Comparison of ENCODE assay signal across 8 cellular contexts in genomic region chr12:54032627-54033100, GRCh38. TPM values are rescaled to one million over a fixed set of nuclear protein-coding genes. Genes with fewer than 3 reads are reported as not detected.
DNase-seq lines count a peak whose midpoint lies in the region; ATAC-seq and TF ChIP-seq lines count a peak whose summit lies in the region.

Gene HOXC5 (plus strand): TSS chr12:54033050. CDS start chr12:54033123, 73 bp downstream.

- H3K36me3 ChIP-seq in fibroblast of lung (ENCODE audit: control insufficient read depth, insufficient read depth, low read length) (no peaks in the 10 kb centered on the region), testis (ENCODE audit: low read depth, missing control alignments) (no peaks in the 10 kb centered on the region)

- no peak for TF ChIP-seq POLR2A in testis (IDR thresholded peaks at IDR 0.05)

- H3K9me3 Mint-ChIP-seq in HFFc6 (peaks cover 5% of the 10 kb centered on the region; the same call in 1 of the 2 replicates), neural crest cell (no peaks in the 10 kb centered on the region)

- ATAC-seq in GM21723 (IDR thresholded peaks at IDR 0.05; ENCODE audit: unreplicated experiment): no peak

- H3K27me3 ChIP-seq in fibroblast of lung (ENCODE audit: control insufficient read depth, insufficient read depth, low read length) (peaks cover 36% of the 10 kb centered on the region), testis (no peaks in the 10 kb centered on the region)

- H2AFZ ChIP-seq in fibroblast of lung (ENCODE audit: low read length): peak within 1 kb of the TSS; percentile 30

- H3K27ac ChIP-seq in C4-2B: peak within 1 kb of the TSS; percentile 83
- no peak within 1 kb of the TSS for H3K27ac ChIP-seq in fibroblast of lung (ENCODE audit: insufficient read depth, low read length)
- H3K27ac ChIP-seq in testis: peak within 1 kb of the TSS in 1 of 2 donors; percentile 89

- H3K27ac Mint-ChIP-seq in HFFc6 (no peak within 1 kb of the TSS), neural crest cell (ENCODE audit: unreplicated experiment) (peak within 1 kb of the TSS; percentile 73)

- H3K36me3 Mint-ChIP-seq in HFFc6 (ENCODE audit: low read depth) (no peaks in the 10 kb centered on the region), neural crest cell (ENCODE audit: low read depth) (peaks cover 6% of the 10 kb centered on the region)

- H3K4me1 Mint-ChIP-seq in HFFc6 (ENCODE audit: low read depth) (peaks cover 9% of the 10 kb centered on the region; the same call in 1 of the 2 replicates), neural crest cell (no peaks in the 10 kb centered on the region)

- DNase-seq in HFFc6 (peak; percentile 28), NOMO-1 (lab: John Stamatoyannopoulos, UW; ENCODE audit: unreplicated experiment in 2 of 2) (peak; percentile 60 to 62), activated T-cell treated with anti-CD3 and anti-CD28 coated beads for 4 hours (peak; percentile 44), fibroblast of lung (ENCODE audit: low read depth in 2 of 2) (peak; percentile 34 to 74), neural crest cell (ENCODE audit: low read depth, low spot score) (peak; percentile 81), testis (peak; percentile 86)

- H3K4me3 ChIP-seq in fibroblast of lung (replicated peaks in 1 of 4; ENCODE audit: control extremely low read depth in 1 of 4, insufficient read depth in 1 of 4, low read depth in 3 of 4, low read length in 4 of 4): peak within 1 kb of the TSS; percentile 31 to 51 (median 45)
- peak within 1 kb of the TSS; percentile 29 to 52 for H3K4me3 ChIP-seq in testis

- peak within 1 kb of the TSS; percentile 54 for H3K4me2 ChIP-seq in fibroblast of lung (ENCODE audit: extremely low read depth, insufficient read depth, low read length)

- TF ChIP-seq CTCF in C4-2B (conservative IDR thresholded peaks at IDR 0.05) (peak; percentile 99), HFFc6 (IDR thresholded peaks at IDR 0.05) (peak; percentile 99), fibroblast of lung (conservative IDR thresholded peaks at IDR 0.05 in 1 of 2, IDR thresholded peaks at IDR 0.05 in 1 of 2; ENCODE audit: low read depth in 1 of 2, low read length in 2 of 2) (peak; percentile 89 to 93), neural crest cell (conservative IDR thresholded peaks at IDR 0.05) (peak; percentile 97), testis (IDR thresholded peaks at IDR 0.05) (peak; percentile 90 to 99 (median 96))

- H3K4me1 ChIP-seq in fibroblast of lung (ENCODE audit: control insufficient read depth, extremely low read depth, insufficient read depth, low read length): peaks cover 2% of the 10 kb centered on the region
- H3K4me1 ChIP-seq in testis: peaks cover 20% of the 10 kb centered on the region

- 1 to 4% methylated on average over 12 of the region's 12 CpGs for WGBS in testis, 2 donors

- no peaks in the 10 kb centered on the region for H3K9me3 ChIP-seq in fibroblast of lung (ENCODE audit: control insufficient read depth, insufficient read depth, low read depth, low read length)
- no peaks in the 10 kb centered on the region for H3K9me3 ChIP-seq in testis

- H3K4me3 Mint-ChIP-seq in HFFc6 (peak within 1 kb of the TSS; percentile 80), neural crest cell (peak within 1 kb of the TSS; percentile 88)

- intact Hi-C loops in testis (cut with DNase I; ENCODE audit: low total_unique reads): loop anchor here (5.0 kb wide), 1 partner anchor 160 kb away; no protein-coding TSS in a partner anchor

- no peaks in the 10 kb centered on the region for H4K20me1 ChIP-seq in fibroblast of lung (ENCODE audit: control insufficient read depth, extremely low read depth, insufficient read depth, low read length)

- H3K9ac ChIP-seq in fibroblast of lung (ENCODE audit: insufficient read depth, low read length): peak within 1 kb of the TSS; percentile 30

- H3K27me3 Mint-ChIP-seq in HFFc6 (ENCODE audit: insufficient read depth) (peaks cover 59% of the 10 kb centered on the region), neural crest cell (ENCODE audit: low read depth) (peaks cover 97% of the 10 kb centered on the region)

- H3K79me2 ChIP-seq in fibroblast of lung (ENCODE audit: control insufficient read depth, insufficient read depth, low read length): no peaks in the 10 kb centered on the region

RNA-seq across cellular contexts. Expression of gene HOXC5, which starts in this region (rescaled TPM):
- total RNA-seq in HFFc6 (2021; fragmentation: NEBNext Ultra II Directional; extraction: Animal tissue kit (Norgen Biotek cat#: 25700)): under 1 TPM in 1 of 6 experiments, not detected in 5; 0.13 TPM
- total RNA-seq in fibroblast of lung: under 0.01 TPM in 1 of 2 replicates, not detected in the other
- polyA plus RNA-seq in fibroblast of lung: 0.07 and 0.40 TPM in 2 replicates
- polyA plus RNA-seq in fibroblast of lung (2012): 0.22 and 0.65 TPM in 2 replicates
- polyA minus RNA-seq in fibroblast of lung (ENCODE audit: low replicate concordance): not detected in 2 replicates
- 3.5 and 3.8 TPM in 2 replicates for total RNA-seq in neural crest cell
- 1 to 10 TPM; 1.9 to 5.5 TPM for total RNA-seq in testis
- 1.3 TPM for polyA plus RNA-seq in testis (ENCODE audit: insufficient read depth, low read depth, low replicate concordance)

Comparison
In these comparisons a context has a peak if more than half of its experiments do, and no peak if none do; other contexts are left out.
1. Peak in DNase-seq in HFFc6; RNA of the gene not detected or under 1 TPM.
2. Peak in DNase-seq, H3K4me3 ChIP-seq, H3K9ac ChIP-seq and H3K4me2 ChIP-seq in fibroblast of lung; RNA of the gene not detected or under 1 TPM.
3. DNase-seq: peak in every context shown above with its lines; median percentile 86 in testis; 81 in neural crest cell; 61 in NOMO-1; 54 in fibroblast of lung; 44 in activated T-cell treated with anti-CD3 and anti-CD28 coated beads for 4 hours; 28 in HFFc6.